ENCODE assay signal across 1 cellular context in the genomic region with DNA sequence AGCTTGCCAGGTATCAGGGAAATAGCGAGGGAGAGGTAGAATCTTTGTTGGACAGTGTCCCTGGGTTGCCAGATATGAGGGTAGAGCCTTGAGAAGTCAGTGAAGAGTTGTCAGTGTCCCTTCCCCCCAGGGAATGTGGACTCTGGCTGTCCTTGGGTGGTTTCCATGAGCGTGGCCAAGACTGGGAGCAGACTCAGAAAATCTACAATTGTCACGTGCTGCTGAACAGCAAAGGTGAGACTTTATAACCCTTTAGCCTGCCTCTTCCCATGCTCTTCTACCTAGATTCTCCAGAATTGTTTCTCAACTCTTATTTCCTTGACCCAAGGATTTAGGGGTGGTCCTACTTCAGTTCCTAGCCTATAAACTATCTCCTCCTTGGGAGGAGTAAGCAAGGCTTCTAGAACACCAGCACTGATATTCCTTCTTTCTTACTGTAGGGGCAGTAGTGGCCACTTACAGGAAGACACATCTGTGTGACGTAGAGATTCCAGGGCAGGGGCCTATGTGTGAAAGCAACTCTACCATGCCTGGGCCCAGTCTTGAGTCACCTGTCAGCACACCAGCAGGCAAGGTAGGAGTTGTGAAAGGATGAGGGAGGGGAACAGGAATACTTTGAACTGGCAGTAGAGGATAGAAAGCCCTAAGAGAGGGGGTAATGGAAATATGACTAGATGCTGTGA.
TF ChIP-seq lines count a peak whose summit lies in the region.

No MANE protein-coding gene starts in this region.

TF ChIP-seq in K562, 482 proteins besides CTCF, POLR2A, EP300 and RAD21 (continued from another document):
- TF ChIP-seq ZC3H11A (IDR thresholded peaks at IDR 0.05; ENCODE audit: low read depth, low read length) (no peak), POLR3G (IDR thresholded peaks at IDR 0.05; ENCODE audit: extremely low read depth, insufficient read length, insufficient replicate concordance) (no peak), PHF20 (IDR thresholded peaks at IDR 0.05; ENCODE audit: partially characterized antibody) (no peak), GABPA (tag; conservative IDR thresholded peaks at IDR 0.05; ENCODE audit: low read depth) (0 out of 2 replicates have a peak, but pooled peaks have one; percentile 18), JUND (IDR thresholded peaks at IDR 0.05; ENCODE audit: borderline replicate concordance, low read depth, low read length) (peak; percentile 54; the same call in 1 of the 2 replicates), JUND (tag; IDR thresholded peaks at IDR 0.05; ENCODE audit: borderline replicate concordance, low read depth, low read length) (peak; percentile 37; the same call in 1 of the 3 replicates), CREM (IDR thresholded peaks at IDR 0.05; ENCODE audit: low read depth) (peak; percentile 92), TBL1XR1 (IDR thresholded peaks at IDR 0.05; ENCODE audit: low read length in 2 of 2) (0 out of 4 replicates have a peak, but pooled peaks of 1 of the 2 experiments have one; percentile 59), ZFX (CRISPR knock-in tag; IDR thresholded peaks at IDR 0.05) (peak; percentile 64), L3MBTL2 (IDR thresholded peaks at IDR 0.05) (peak; percentile 10), ATF7 (IDR thresholded peaks at IDR 0.05) (peak; percentile 12; the same call in 1 of the 2 replicates), POLR2AphosphoS2 (IDR thresholded peaks at IDR 0.05; ENCODE audit: low read length) (peak; percentile 79; the same call in 1 of the 2 replicates), NR2F6 (CRISPR knock-in tag; IDR thresholded peaks at IDR 0.05) (no peak), BACH1 (tag; IDR thresholded peaks at IDR 0.05) (no peak), HDAC1 (IDR thresholded peaks at IDR 0.05) (no peak), CREB1 (IDR thresholded peaks at IDR 0.05) (peak; percentile 62), CREB1 (CRISPR knock-in tag; IDR thresholded peaks at IDR 0.05) (peak; percentile 57; the same call in 1 of the 2 replicates), MAZ (CRISPR knock-in tag; conservative IDR thresholded peaks at IDR 0.05 in 1 of 2, IDR thresholded peaks at IDR 0.05 in 1 of 2) (0 out of 4 replicates have a peak, but pooled peaks of 1 of the 2 experiments have one; percentile 25), GATAD2A (IDR thresholded peaks at IDR 0.05) (no peak), ELF1 (tag; IDR thresholded peaks at IDR 0.05) (peak; percentile 48; the same call in 1 of the 2 replicates), NFIC (IDR thresholded peaks at IDR 0.05) (no peak), PML (IDR thresholded peaks at IDR 0.05; ENCODE audit: low read length) (peak; percentile 31; the same call in 1 of the 2 replicates), SMARCE1 (IDR thresholded peaks at IDR 0.05) (no peak), ESRRA (IDR thresholded peaks at IDR 0.05; ENCODE audit: borderline replicate concordance, low read depth) (0 out of 2 replicates have a peak, but pooled peaks have one; percentile 7), EHMT2 (IDR thresholded peaks at IDR 0.05) (0 out of 2 replicates have a peak, but pooled peaks have one; percentile 28), GABPB1 (CRISPR knock-in tag; IDR thresholded peaks at IDR 0.05) (peak; percentile 47; the same call in 1 of the 2 replicates), FOXK2 (conservative IDR thresholded peaks at IDR 0.05 in 1 of 2, IDR thresholded peaks at IDR 0.05 in 1 of 2; ENCODE audit: low read depth in 2 of 2) (0 out of 4 replicates have a peak, but pooled peaks of 1 of the 2 experiments have one; percentile 19), TCF3 (CRISPR knock-in tag; IDR thresholded peaks at IDR 0.05) (no peak), SIN3A (IDR thresholded peaks at IDR 0.05; ENCODE audit: borderline replicate concordance in 2 of 2, control insufficient read depth in 1 of 2, low read depth in 2 of 2, low read length in 2 of 2) (0 out of 4 replicates have a peak, but pooled peaks of 1 of the 2 experiments have one; percentile 33), NEUROD1 (IDR thresholded peaks at IDR 0.05; ENCODE audit: borderline replicate concordance, low read depth, low read length, partially characterized antibody) (no peak), CC2D1A (IDR thresholded peaks at IDR 0.05) (no peak), TCF7L2 (IDR thresholded peaks at IDR 0.05; ENCODE audit: low read depth, low read length) (no peak)
- TF ChIP-seq, protein P1, sequence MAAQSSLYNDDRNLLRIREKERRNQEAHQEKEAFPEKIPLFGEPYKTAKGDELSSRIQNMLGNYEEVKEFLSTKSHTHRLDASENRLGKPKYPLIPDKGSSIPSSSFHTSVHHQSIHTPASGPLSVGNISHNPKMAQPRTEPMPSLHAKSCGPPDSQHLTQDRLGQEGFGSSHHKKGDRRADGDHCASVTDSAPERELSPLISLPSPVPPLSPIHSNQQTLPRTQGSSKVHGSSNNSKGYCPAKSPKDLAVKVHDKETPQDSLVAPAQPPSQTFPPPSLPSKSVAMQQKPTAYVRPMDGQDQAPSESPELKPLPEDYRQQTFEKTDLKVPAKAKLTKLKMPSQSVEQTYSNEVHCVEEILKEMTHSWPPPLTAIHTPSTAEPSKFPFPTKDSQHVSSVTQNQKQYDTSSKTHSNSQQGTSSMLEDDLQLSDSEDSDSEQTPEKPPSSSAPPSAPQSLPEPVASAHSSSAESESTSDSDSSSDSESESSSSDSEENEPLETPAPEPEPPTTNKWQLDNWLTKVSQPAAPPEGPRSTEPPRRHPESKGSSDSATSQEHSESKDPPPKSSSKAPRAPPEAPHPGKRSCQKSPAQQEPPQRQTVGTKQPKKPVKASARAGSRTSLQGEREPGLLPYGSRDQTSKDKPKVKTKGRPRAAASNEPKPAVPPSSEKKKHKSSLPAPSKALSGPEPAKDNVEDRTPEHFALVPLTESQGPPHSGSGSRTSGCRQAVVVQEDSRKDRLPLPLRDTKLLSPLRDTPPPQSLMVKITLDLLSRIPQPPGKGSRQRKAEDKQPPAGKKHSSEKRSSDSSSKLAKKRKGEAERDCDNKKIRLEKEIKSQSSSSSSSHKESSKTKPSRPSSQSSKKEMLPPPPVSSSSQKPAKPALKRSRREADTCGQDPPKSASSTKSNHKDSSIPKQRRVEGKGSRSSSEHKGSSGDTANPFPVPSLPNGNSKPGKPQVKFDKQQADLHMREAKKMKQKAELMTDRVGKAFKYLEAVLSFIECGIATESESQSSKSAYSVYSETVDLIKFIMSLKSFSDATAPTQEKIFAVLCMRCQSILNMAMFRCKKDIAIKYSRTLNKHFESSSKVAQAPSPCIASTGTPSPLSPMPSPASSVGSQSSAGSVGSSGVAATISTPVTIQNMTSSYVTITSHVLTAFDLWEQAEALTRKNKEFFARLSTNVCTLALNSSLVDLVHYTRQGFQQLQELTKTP (IDR thresholded peaks at IDR 0.05; ENCODE audit: low read depth in 1 of 2, partially characterized antibody in 2 of 2) = no peak
- TF ChIP-seq, protein P2, sequence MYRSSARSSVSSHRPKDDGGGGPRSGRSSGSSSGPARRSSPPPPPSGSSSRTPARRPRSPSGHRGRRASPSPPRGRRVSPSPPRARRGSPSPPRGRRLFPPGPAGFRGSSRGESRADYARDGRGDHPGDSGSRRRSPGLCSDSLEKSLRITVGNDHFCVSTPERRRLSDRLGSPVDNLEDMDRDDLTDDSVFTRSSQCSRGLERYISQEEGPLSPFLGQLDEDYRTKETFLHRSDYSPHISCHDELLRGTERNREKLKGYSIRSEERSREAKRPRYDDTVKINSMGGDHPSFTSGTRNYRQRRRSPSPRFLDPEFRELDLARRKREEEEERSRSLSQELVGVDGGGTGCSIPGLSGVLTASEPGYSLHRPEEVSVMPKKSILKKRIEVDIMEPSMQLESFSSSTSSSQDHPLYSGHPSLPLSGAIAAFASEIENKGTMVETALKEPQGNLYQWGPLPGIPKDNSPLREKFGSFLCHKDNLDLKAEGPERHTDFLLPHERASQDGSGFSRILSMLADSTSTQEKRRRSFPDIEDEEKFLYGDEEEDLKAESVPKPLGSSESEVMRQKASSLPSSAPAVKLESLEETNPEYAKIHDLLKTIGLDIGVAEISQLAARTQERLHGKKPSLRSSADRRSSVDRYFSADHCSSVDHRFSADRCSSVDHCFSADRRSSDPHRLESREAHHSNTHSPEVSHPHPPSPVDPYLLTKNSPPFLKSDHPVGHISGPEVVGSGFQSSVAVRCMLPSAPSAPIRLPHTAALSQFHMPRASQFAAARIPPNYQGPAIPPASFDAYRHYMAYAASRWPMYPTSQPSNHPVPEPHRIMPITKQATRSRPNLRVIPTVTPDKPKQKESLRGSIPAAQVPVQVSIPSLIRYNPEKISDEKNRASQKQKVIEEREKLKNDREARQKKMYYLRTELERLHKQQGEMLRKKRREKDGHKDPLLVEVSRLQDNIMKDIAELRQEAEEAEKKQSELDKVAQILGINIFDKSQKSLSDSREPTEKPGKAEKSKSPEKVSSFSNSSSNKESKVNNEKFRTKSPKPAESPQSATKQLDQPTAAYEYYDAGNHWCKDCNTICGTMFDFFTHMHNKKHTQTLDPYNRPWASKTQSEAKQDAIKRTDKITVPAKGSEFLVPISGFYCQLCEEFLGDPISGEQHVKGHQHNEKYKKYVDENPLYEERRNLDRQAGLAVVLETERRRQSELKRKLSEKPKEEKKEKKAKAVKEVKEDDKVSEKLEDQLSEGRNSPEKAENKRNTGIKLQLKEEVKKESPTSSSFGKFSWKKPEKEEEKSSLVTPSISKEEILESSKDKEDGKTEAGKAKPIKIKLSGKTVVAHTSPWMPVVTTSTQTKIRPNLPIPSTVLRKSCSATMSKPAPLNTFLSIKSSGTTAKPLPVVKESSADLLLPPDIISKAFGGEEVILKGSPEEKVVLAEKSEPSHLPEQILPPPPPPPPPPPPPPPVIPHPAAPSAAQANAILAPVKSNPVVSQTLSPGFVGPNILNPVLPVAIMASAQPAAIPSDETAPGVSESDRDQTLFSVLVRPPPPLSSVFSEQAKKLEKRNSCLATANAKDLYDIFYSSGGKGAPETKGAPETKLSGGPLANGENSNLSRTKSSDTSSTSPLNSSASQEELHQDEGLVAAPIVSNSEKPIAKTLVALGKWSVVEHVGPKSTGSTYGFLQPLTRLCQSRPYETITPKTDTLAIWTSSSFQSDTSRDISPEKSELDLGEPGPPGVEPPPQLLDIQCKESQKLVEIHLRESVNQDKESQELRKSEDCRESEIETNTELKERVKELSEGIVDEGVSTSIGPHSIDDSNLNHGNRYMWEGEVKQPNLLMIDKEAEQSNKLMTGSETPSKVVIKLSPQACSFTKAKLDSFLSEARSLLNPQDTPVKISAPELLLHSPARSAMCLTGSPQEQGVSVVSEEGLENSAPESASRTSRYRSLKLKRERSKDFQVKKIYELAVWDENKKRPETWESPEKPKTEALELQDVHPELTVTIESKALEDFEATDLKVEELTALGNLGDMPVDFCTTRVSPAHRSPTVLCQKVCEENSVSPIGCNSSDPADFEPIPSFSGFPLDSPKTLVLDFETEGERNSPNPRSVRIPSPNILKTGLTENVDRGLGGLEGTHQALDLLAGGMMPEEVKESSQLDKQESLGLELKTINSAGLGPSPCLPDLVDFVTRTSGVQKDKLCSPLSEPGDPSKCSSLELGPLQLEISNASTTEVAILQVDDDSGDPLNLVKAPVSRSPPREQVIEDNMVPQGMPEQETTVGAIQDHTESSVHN (IDR thresholded peaks at IDR 0.05; ENCODE audit: borderline replicate concordance in 1 of 2, low read depth in 1 of 2) = no peak
- TF ChIP-seq, protein P3, sequence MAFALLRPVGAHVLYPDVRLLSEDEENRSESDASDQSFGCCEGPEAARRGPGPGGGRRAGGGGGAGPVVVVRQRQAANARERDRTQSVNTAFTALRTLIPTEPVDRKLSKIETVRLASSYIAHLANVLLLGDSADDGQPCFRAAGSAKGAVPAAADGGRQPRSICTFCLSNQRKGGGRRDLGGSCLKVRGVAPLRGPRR (CRISPR knock-in tag; IDR thresholded peaks at IDR 0.05) = no peak
- TF ChIP-seq, protein P4, sequence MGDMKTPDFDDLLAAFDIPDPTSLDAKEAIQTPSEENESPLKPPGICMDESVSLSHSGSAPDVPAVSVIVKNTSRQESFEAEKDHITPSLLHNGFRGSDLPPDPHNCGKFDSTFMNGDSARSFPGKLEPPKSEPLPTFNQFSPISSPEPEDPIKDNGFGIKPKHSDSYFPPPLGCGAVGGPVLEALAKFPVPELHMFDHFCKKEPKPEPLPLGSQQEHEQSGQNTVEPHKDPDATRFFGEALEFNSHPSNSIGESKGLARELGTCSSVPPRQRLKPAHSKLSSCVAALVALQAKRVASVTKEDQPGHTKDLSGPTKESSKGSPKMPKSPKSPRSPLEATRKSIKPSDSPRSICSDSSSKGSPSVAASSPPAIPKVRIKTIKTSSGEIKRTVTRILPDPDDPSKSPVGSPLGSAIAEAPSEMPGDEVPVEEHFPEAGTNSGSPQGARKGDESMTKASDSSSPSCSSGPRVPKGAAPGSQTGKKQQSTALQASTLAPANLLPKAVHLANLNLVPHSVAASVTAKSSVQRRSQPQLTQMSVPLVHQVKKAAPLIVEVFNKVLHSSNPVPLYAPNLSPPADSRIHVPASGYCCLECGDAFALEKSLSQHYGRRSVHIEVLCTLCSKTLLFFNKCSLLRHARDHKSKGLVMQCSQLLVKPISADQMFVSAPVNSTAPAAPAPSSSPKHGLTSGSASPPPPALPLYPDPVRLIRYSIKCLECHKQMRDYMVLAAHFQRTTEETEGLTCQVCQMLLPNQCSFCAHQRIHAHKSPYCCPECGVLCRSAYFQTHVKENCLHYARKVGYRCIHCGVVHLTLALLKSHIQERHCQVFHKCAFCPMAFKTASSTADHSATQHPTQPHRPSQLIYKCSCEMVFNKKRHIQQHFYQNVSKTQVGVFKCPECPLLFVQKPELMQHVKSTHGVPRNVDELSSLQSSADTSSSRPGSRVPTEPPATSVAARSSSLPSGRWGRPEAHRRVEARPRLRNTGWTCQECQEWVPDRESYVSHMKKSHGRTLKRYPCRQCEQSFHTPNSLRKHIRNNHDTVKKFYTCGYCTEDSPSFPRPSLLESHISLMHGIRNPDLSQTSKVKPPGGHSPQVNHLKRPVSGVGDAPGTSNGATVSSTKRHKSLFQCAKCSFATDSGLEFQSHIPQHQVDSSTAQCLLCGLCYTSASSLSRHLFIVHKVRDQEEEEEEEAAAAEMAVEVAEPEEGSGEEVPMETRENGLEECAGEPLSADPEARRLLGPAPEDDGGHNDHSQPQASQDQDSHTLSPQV (IDR thresholded peaks at IDR 0.05) = peak; percentile 60; the same call in 1 of the 2 replicates
- TF ChIP-seq, protein P5, sequence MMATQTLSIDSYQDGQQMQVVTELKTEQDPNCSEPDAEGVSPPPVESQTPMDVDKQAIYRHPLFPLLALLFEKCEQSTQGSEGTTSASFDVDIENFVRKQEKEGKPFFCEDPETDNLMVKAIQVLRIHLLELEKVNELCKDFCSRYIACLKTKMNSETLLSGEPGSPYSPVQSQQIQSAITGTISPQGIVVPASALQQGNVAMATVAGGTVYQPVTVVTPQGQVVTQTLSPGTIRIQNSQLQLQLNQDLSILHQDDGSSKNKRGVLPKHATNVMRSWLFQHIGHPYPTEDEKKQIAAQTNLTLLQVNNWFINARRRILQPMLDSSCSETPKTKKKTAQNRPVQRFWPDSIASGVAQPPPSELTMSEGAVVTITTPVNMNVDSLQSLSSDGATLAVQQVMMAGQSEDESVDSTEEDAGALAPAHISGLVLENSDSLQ (IDR thresholded peaks at IDR 0.05) = 0 out of 2 replicates have a peak, but pooled peaks have one; percentile 25
- TF ChIP-seq, protein P6, sequence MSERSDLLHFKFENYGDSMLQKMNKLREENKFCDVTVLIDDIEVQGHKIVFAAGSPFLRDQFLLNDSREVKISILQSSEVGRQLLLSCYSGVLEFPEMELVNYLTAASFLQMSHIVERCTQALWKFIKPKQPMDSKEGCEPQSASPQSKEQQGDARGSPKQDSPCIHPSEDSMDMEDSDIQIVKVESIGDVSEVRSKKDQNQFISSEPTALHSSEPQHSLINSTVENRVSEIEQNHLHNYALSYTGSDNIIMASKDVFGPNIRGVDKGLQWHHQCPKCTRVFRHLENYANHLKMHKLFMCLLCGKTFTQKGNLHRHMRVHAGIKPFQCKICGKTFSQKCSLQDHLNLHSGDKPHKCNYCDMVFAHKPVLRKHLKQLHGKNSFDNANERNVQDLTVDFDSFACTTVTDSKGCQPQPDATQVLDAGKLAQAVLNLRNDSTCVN (CRISPR knock-in tag; IDR thresholded peaks at IDR 0.05) = peak; percentile 42; the same call in 1 of the 2 replicates
TF ChIP-seq in K562: peak in this region for 33.
